ENCODE assay signal across 10 cellular contexts in genomic region chr1:12878453-12878852, GRCh38. TPM values are rescaled to one million over a fixed set of nuclear protein-coding genes. Genes with fewer than 3 reads are reported as not detected.
"Had no signal": no experiment of that assay in that cellular context is flagged by ENCODE, and none has a peak within 500 bp of the region (broad histone marks: within the 10 kb centered on the region; RNA-seq: fewer than 3 reads in every experiment).

No MANE protein-coding gene starts in this region.

RNA-seq across cellular contexts. Expression of gene PRAMEF4, which starts 7.5 kb away (rescaled TPM):
- polyA plus RNA-seq: naive thymus-derived CD8-positive, alpha-beta T cell; neural cell; ovary; pancreas; psoas muscle; right cardiac atrium; sigmoid colon; small intestine; smooth muscle cell; spleen had no signal

RNA-seq across cellular contexts. Expression of gene PRAMEF10, which starts 19.6 kb away (rescaled TPM):
- polyA plus RNA-seq: naive thymus-derived CD8-positive, alpha-beta T cell; neural cell; ovary; pancreas; psoas muscle; right cardiac atrium; sigmoid colon; small intestine; smooth muscle cell; spleen had no signal

RNA-seq across cellular contexts. Expression of gene PRAMEF2, which starts 21.6 kb away (rescaled TPM):
- polyA plus RNA-seq: naive thymus-derived CD8-positive, alpha-beta T cell; neural cell; ovary; pancreas; psoas muscle; right cardiac atrium; sigmoid colon; small intestine; smooth muscle cell; spleen had no signal

RNA-seq across cellular contexts. Expression of gene HNRNPCL1, which starts 29.9 kb away (rescaled TPM):
- polyA plus RNA-seq: naive thymus-derived CD8-positive, alpha-beta T cell; neural cell; ovary; pancreas; psoas muscle; right cardiac atrium; sigmoid colon; small intestine; smooth muscle cell; spleen had no signal

RNA-seq across cellular contexts. Expression of gene PRAMEF7, which starts 38.0 kb away (rescaled TPM):
- polyA plus RNA-seq: naive thymus-derived CD8-positive, alpha-beta T cell; neural cell; ovary; pancreas; psoas muscle; right cardiac atrium; sigmoid colon; small intestine; smooth muscle cell; spleen had no signal
